14 cellular contexts compared by ENCODE assay signal in genomic region chr2:108491848-108492247, GRCh38.
"Had no signal": no experiment of that assay in that cellular context is flagged by ENCODE, and none has a peak within 500 bp of the region (broad histone marks: within the 10 kb centered on the region; RNA-seq: fewer than 3 reads in every experiment).

No MANE protein-coding gene starts in this region.

- H3K27ac Mint-ChIP-seq: natural killer cell treated with Interleukin-12 subunit alpha and Interleukin-12 subunit beta and Interleukin-15 and Interleukin-18, amount 100 ng/mL, for 72 hours had no signal

- H3K9me3 Mint-ChIP-seq: natural killer cell treated with Interleukin-12 subunit alpha and Interleukin-12 subunit beta and Interleukin-15 and Interleukin-18, amount 100 ng/mL, for 72 hours had no signal

- DNase-seq: activated CD4-positive, alpha-beta T cell treated with anti-CD3 and anti-CD28 coated beads for 1 hour; activated gamma-delta T cell treated with Interleukin-2 at 50 U/mL for 16 hours; esophagus squamous epithelium; glutamatergic neuron; left colon; mucosa of descending colon; occipital lobe; SHP77 treated with DMSO at 0.1 percent for 48 hours; stimulated activated CD4-positive, alpha-beta T cell treated with anti-CD3 and anti-CD28 coated beads, Interleukin-2, amount 100 ng/mL, for 48 hours; stimulated activated naive CD8-positive, alpha-beta T cell treated with anti-CD3 and anti-CD28 coated beads, Interleukin-15, Interleukin-2, amounts not matched to agents 100 U/mL and 50 U/mL, for 24 hours; upper lobe of left lung had no signal

- H3K27me3 ChIP-seq: breast epithelium, esophagus squamous epithelium, suprapubic skin, upper lobe of left lung had no signal

- H3K4me3 ChIP-seq: breast epithelium, esophagus squamous epithelium, mucosa of descending colon, suprapubic skin, upper lobe of left lung had no signal

- H3K27me3 Mint-ChIP-seq: natural killer cell treated with Interleukin-12 subunit alpha and Interleukin-12 subunit beta and Interleukin-15 and Interleukin-18, amount 100 ng/mL, for 72 hours had no signal

- H3K27ac ChIP-seq: breast epithelium, esophagus squamous epithelium, suprapubic skin, upper lobe of left lung had no signal

- H3K4me3 Mint-ChIP-seq: natural killer cell treated with Interleukin-12 subunit alpha and Interleukin-12 subunit beta and Interleukin-15 and Interleukin-18, amount 100 ng/mL, for 72 hours had no signal

- H3K36me3 ChIP-seq: breast epithelium had no signal

- H3K36me3 Mint-ChIP-seq: natural killer cell treated with Interleukin-12 subunit alpha and Interleukin-12 subunit beta and Interleukin-15 and Interleukin-18, amount 100 ng/mL, for 72 hours had no signal
